Comparison of ENCODE assay signal across 19 cellular contexts in the genomic region with DNA sequence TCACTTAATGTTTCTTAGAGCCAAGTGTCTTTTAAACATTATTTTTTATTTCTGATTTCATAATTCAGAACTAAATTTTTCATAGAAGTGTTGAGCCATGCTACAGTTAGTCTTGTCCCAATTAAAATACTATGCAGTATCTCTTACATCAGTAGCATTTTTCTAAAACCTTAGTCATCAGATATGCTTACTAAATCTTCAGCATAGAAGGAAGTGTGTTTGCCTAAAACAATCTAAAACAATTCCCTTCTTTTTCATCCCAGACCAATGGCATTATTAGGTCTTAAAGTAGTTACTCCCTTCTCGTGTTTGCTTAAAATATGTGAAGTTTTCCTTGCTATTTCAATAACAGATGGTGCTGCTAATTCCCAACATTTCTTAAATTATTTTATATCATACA.
"Had no signal": no experiment of that assay in that cellular context is flagged by ENCODE, and none has a peak within 500 bp of the region (broad histone marks: within the 10 kb centered on the region; RNA-seq: fewer than 3 reads in every experiment).

No MANE protein-coding gene starts in this region.

- DNase-seq: activated CD4-positive, alpha-beta T cell treated with anti-CD3 and anti-CD28 coated beads, Interleukin-2, amount 50 U/mL, for 1 hour; activated CD8-positive, alpha-beta memory T cell treated with anti-CD3 and anti-CD28 coated beads for 24 hours; activated naive CD8-positive, alpha-beta T cell treated with anti-CD3 and anti-CD28 coated beads for 36 hours; anterior cingulate cortex; cerebellar nuclear complex; effector memory CD4-positive, alpha-beta T cell; hippocampal formation; kidney; left ventricle myocardium inferior; naive B cell; ovary; stimulated activated CD4-positive, alpha-beta T cell treated with anti-CD3 and anti-CD28 coated beads, Interleukin-1b, Interleukin-23, amount 100 ng/mL, for 48 hours; T1000 had no signal

- H3K27ac ChIP-seq: epithelial cell of prostate, left ventricle myocardium inferior, neural progenitor cell, ovary, tibial nerve, vagina had no signal

- H3K4me2 ChIP-seq: neural progenitor cell had no signal

- FAIRE-seq: kidney had no signal

- H2AFZ ChIP-seq: neural progenitor cell had no signal

- ATAC-seq: activated CD4-positive, CD25-positive, alpha-beta regulatory T cell treated with anti-CD3 and anti-CD28 coated beads, Interleukin-2, amount 50 U/mL, for 24 hours; sciatic nerve had no signal

- H3K9ac ChIP-seq: neural progenitor cell had no signal

- H3K9me3 ChIP-seq: left ventricle myocardium inferior, ovary, tibial nerve, vagina had no signal

- H3K4me3 ChIP-seq: left ventricle myocardium inferior, neural progenitor cell, ovary, tibial nerve, vagina had no signal

- H3K36me3 ChIP-seq: ovary had no signal

- H3K4me1 ChIP-seq: left ventricle myocardium inferior, neural progenitor cell, vagina had no signal

- H3K27me3 ChIP-seq: neural progenitor cell, ovary, tibial nerve, vagina had no signal
